Comparison of ENCODE assay signal across 18 cellular contexts in the genomic region with DNA sequence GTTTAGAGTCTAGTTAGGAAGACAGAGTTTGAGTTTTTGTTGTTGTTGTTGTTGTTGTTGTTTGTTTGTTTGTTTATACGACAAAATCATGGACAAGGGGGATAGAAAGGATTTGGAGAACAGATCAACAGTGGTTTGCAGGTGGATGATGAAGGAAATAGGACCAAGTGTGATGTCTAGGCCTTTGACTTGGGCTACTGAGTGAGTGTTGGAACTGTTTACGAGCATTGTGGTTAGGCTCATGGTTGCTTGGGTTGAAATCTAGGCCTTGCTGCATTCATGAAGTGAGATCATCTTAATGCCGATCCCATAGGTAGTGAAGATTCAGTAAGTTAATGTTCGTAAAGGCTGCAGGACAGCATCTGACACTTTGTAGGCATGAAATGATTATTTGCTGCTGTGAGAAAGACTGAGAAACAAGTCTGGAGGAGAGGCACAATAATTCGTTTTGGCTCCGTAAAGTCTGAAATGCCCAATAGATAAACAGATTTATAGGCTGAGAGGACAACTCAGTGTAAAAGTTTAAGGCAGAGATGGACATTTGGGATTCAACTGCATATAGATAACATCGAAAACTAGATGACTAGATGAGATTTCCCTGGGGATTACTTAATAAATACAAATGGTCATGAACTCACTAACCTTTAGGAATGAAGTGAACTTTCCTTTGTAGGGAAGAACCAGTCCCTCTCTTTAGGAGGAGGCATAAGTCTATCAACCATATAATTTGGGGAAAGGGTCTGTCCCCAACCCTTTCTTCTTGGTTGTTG.
DNase-seq lines count a peak whose midpoint lies in the region; ATAC-seq and TF ChIP-seq lines count a peak whose summit lies in the region.
"Had no signal": no experiment of that assay in that cellular context is flagged by ENCODE, and none has a peak within 500 bp of the region (broad histone marks: within the 10 kb centered on the region; RNA-seq: fewer than 3 reads in every experiment).

No MANE protein-coding gene starts in this region.

- CTCF ChIA-PET in HCT116 (lab: Charles Lee), result no interaction called here

- no peak for TF ChIP-seq RAD21 in HCT116 (IDR thresholded peaks at IDR 0.05; ENCODE audit: low read depth)

- H3K9me2 ChIP-seq in HCT116 (ENCODE audit: insufficient read depth) (no peaks in the 10 kb centered on the region), hepatocyte (replicated peaks; ENCODE audit: insufficient read depth) (no peaks in the 10 kb centered on the region), MM.1S (replicated peaks; ENCODE audit: insufficient read depth, low read length) (no peaks in the 10 kb centered on the region)

- H3K79me2 ChIP-seq in HCT116 (ENCODE audit: insufficient read depth, low read length), result no peaks in the 10 kb centered on the region
- H3K79me2 ChIP-seq in hepatocyte, result no peaks in the 10 kb centered on the region
- no peaks in the 10 kb centered on the region for H3K79me2 ChIP-seq in MM.1S (ENCODE audit: low read length)

- ATAC-seq in HCT116 (no peak), gastrocnemius medialis (peak; percentile 29 to 42), GM18517 (IDR thresholded peaks at IDR 0.05; ENCODE audit: unreplicated experiment) (no peak), SK-N-SH treated with all-trans-retinoic acid at 6 μM for 48 hours (no peak)
- ATAC-seq: CD8-positive, alpha-beta T cell had no signal

- no peak for DNase-seq in HCT116 (ENCODE audit: low read depth, low spot score)
- peak; percentile 24 for DNase-seq in NB4 (ENCODE audit: low read depth)
- no peak for DNase-seq in hepatocyte (ENCODE audit: low spot score)
- no peak for DNase-seq in gastrocnemius medialis
- DNase-seq in MM.1S, result no peak
- no peak for DNase-seq in NCI-H774 (lab: John Stamatoyannopoulos, UW)
- DNase-seq: CD8-positive, alpha-beta T cell; MG63; NCI-H1092 treated with DMSO at 0.1 percent for 48 hours; NCI-H146; NCI-H2081; SHP77 treated with DMSO at 0.1 percent for 48 hours; T-helper 1 cell had no signal

- H3K4me1 ChIP-seq in HCT116 (ENCODE audit: control insufficient read depth in 1 of 2, insufficient read depth in 2 of 2, low read length in 2 of 2) (no peaks in the 10 kb centered on the region), hepatocyte (ENCODE audit: insufficient read depth) (peaks cover 24% of the 10 kb centered on the region), gastrocnemius medialis (peaks cover 61 to 62% of the 10 kb centered on the region in 2 donors), MM.1S (ENCODE audit: low read length) (no peaks in the 10 kb centered on the region)

- POLR2A ChIA-PET in HCT116 (lab: Charles Lee), result no interaction called here

- H3K4me3 ChIP-seq in HCT116 (replicated peaks in 1 of 2; ENCODE audit: low read depth in 1 of 2, low read length in 2 of 2) (no peak overlapping the region), NB4 (ENCODE audit: low read depth, low read length) (no peak overlapping the region), hepatocyte (no peak overlapping the region), gastrocnemius medialis (no peak overlapping the region), MM.1S (ENCODE audit: low read length) (no peak overlapping the region)
- H3K4me3 ChIP-seq: BLaER1, HAP-1, MG63 had no signal

- no peak for TF ChIP-seq POLR2A in HCT116 (IDR thresholded peaks at IDR 0.05; ENCODE audit: borderline replicate concordance, extremely low read depth, insufficient read depth, insufficient read length)
- TF ChIP-seq POLR2A in NB4 (IDR thresholded peaks at IDR 0.05; ENCODE audit: extremely low read depth, insufficient read length), result no peak
- TF ChIP-seq POLR2A in gastrocnemius medialis (IDR thresholded peaks at IDR 0.05), result no peak

- RAD21 ChIA-PET in HCT116 (lab: Charles Lee; ENCODE audit: low non-redundant PET in 1 of 2, low total read pairs in 2 of 2, uncharacterized antibody in 2 of 2, unreplicated experiment in 2 of 2), result no interaction called here

- H3K36me3 ChIP-seq in HCT116 (ENCODE audit: control insufficient read depth in 1 of 2, insufficient read depth in 2 of 2, low read length in 2 of 2) (no peaks in the 10 kb centered on the region), hepatocyte (replicated peaks; ENCODE audit: insufficient read depth, low read depth) (no peaks in the 10 kb centered on the region), gastrocnemius medialis (no peaks in the 10 kb centered on the region), MM.1S (replicated peaks; ENCODE audit: insufficient read depth, low read length) (no peaks in the 10 kb centered on the region)
- H3K36me3 ChIP-seq: BLaER1, HAP-1, MG63 had no signal

- 76% methylated on average over 7 of the region's 7 CpGs for WGBS in hepatocyte (ENCODE audit: low lambda C conversion rate, missing lambda C conversion rate)

- H2AFZ ChIP-seq in HCT116 (ENCODE audit: low read depth, low read length, poor library complexity, severe bottlenecking) (no peak overlapping the region), hepatocyte (no peak overlapping the region), MM.1S (ENCODE audit: low read length) (no peak overlapping the region)

- H3K4me2 ChIP-seq in HCT116 (ENCODE audit: low read length), result no peak overlapping the region
- H3K4me2 ChIP-seq in hepatocyte, result no peak overlapping the region
- H3K4me2 ChIP-seq in MM.1S (ENCODE audit: low read depth, low read length), result no peak overlapping the region
- H3K4me2 ChIP-seq: BLaER1, KMS-11 had no signal

- BruUV-seq in HCT116 (replicated peaks; lab: Mats Ljungman, UMichigan), result TSS peak; percentile 9

- no peak overlapping the region for H3K27ac ChIP-seq in HCT116 (ENCODE audit: low read depth, low read length)
- H3K27ac ChIP-seq in hepatocyte, result peak overlapping the region; percentile 49
- H3K27ac ChIP-seq in gastrocnemius medialis, result peak overlapping the region; percentile 63 to 82 (median 76)
- no peak overlapping the region for H3K27ac ChIP-seq in MM.1S (ENCODE audit: low read length)
- H3K27ac ChIP-seq: BLaER1, KMS-11 had no signal

- no peaks in the 10 kb centered on the region for H3F3A ChIP-seq in MM.1S (ENCODE audit: insufficient read depth, low read length)

- in situ Hi-C loops in gastrocnemius medialis (cut with MboI; ENCODE audit: low sequenced_read_pairs in 4 of 4), result no loop called here

- H3K27me3 ChIP-seq in HCT116 (ENCODE audit: insufficient read depth, low read length), result no peaks in the 10 kb centered on the region
- H3K27me3 ChIP-seq in hepatocyte, result no peaks in the 10 kb centered on the region
- H3K27me3 ChIP-seq in gastrocnemius medialis, result no peaks in the 10 kb centered on the region
- H3K27me3 ChIP-seq in MM.1S (replicated peaks; ENCODE audit: insufficient read depth, low read length), result no peaks in the 10 kb centered on the region
- H3K27me3 ChIP-seq: BLaER1, MG63 had no signal

- no peaks in the 10 kb centered on the region for H4K20me1 ChIP-seq in HCT116 (ENCODE audit: insufficient read depth)
- no peaks in the 10 kb centered on the region for H4K20me1 ChIP-seq in hepatocyte (ENCODE audit: insufficient read depth, poor library complexity, severe bottlenecking)
- no peaks in the 10 kb centered on the region for H4K20me1 ChIP-seq in MM.1S (ENCODE audit: insufficient read depth, low read length)
- H4K20me1 ChIP-seq: BLaER1 had no signal

- no peak overlapping the region for H3K9ac ChIP-seq in HCT116 (ENCODE audit: low read length)
- H3K9ac ChIP-seq in MM.1S (ENCODE audit: low read length), result no peak overlapping the region
- H3K9ac ChIP-seq: BLaER1, KMS-11 had no signal

- intact Hi-C loops in HCT116 (cut with micrococcal nuclease), result no loop called here
- intact Hi-C loops in gastrocnemius medialis (cut with DNase I; ENCODE audit: low total_unique reads), result loop anchor here (5.0 kb wide), 1 partner anchor 61 kb away; no protein-coding TSS in a partner anchor

- no peaks in the 10 kb centered on the region for H3K9me3 ChIP-seq in HCT116 (ENCODE audit: control insufficient read depth in 1 of 2, insufficient read depth in 1 of 2, low read depth in 1 of 2, low read length in 2 of 2)
- H3K9me3 ChIP-seq in hepatocyte (ENCODE audit: low read depth), result no peaks in the 10 kb centered on the region
- no peaks in the 10 kb centered on the region for H3K9me3 ChIP-seq in gastrocnemius medialis
- no peaks in the 10 kb centered on the region for H3K9me3 ChIP-seq in MM.1S (replicated peaks; ENCODE audit: insufficient read depth, low read length)
- H3K9me3 ChIP-seq: BLaER1, HAP-1 had no signal

- TF ChIP-seq CTCF in HCT116 (IDR thresholded peaks at IDR 0.05 in 2 of 3, conservative IDR thresholded peaks at IDR 0.05 in 1 of 3; ENCODE audit: borderline replicate concordance in 1 of 3, insufficient read depth in 1 of 3, low read depth in 2 of 3, low read length in 2 of 3), result no peak
- no peak for TF ChIP-seq CTCF in NB4 (IDR thresholded peaks at IDR 0.05; ENCODE audit: low read depth, low read length)
- TF ChIP-seq CTCF in hepatocyte (IDR thresholded peaks at IDR 0.05; ENCODE audit: poor library complexity), result no peak
- TF ChIP-seq CTCF in gastrocnemius medialis (IDR thresholded peaks at IDR 0.05 in 4 of 5, conservative IDR thresholded peaks at IDR 0.05 in 1 of 5), result no peak
- no peak for TF ChIP-seq CTCF in MM.1S (IDR thresholded peaks at IDR 0.05; ENCODE audit: low read length)

TF ChIP-seq in HCT116, 20 proteins besides CTCF, POLR2A, EP300 and RAD21 (continues in another document):
- TF ChIP-seq SP1 (IDR thresholded peaks at IDR 0.05; ENCODE audit: low read depth) (no peak), CBX3 (IDR thresholded peaks at IDR 0.05; ENCODE audit: low read depth) (no peak), EGR1 (IDR thresholded peaks at IDR 0.05; ENCODE audit: low read depth) (no peak), POLR2AphosphoS5 (IDR thresholded peaks at IDR 0.05; ENCODE audit: low read depth, low read length) (no peak), SIN3A (IDR thresholded peaks at IDR 0.05; ENCODE audit: low read depth) (no peak)

TF ChIP-seq in SK-N-SH treated with all-trans-retinoic acid at 6 μM for 48 hours, 23 proteins besides CTCF, POLR2A, EP300 and RAD21 (continues in another document):
- TF ChIP-seq ZNF70 (CRISPR knock-in tag; IDR thresholded peaks at IDR 0.05) (no peak), TOX (CRISPR knock-in tag; IDR thresholded peaks at IDR 0.05; ENCODE audit: borderline replicate concordance) (no peak), ZFP3 (CRISPR knock-in tag; IDR thresholded peaks at IDR 0.05) (no peak), OSR1 (CRISPR knock-in tag; IDR thresholded peaks at IDR 0.05) (no peak)
- TF ChIP-seq, protein P1, sequence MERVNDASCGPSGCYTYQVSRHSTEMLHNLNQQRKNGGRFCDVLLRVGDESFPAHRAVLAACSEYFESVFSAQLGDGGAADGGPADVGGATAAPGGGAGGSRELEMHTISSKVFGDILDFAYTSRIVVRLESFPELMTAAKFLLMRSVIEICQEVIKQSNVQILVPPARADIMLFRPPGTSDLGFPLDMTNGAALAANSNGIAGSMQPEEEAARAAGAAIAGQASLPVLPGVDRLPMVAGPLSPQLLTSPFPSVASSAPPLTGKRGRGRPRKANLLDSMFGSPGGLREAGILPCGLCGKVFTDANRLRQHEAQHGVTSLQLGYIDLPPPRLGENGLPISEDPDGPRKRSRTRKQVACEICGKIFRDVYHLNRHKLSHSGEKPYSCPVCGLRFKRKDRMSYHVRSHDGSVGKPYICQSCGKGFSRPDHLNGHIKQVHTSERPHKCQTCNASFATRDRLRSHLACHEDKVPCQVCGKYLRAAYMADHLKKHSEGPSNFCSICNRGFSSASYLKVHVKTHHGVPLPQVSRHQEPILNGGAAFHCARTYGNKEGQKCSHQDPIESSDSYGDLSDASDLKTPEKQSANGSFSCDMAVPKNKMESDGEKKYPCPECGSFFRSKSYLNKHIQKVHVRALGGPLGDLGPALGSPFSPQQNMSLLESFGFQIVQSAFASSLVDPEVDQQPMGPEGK (CRISPR knock-in tag; IDR thresholded peaks at IDR 0.05; ENCODE audit: borderline replicate concordance), result no peak

Comparison
In these comparisons a context has a peak if more than half of its experiments do, and no peak if none do; other contexts are left out.
1. ATAC-seq: peak in gastrocnemius medialis (2 of 2); none in HCT116 (single experiment), GM18517 (single experiment) and SK-N-SH treated with all-trans-retinoic acid at 6 μM for 48 hours (single experiment).
2. H3K27ac ChIP-seq: peak in hepatocyte (single experiment) and gastrocnemius medialis (4 of 4); none in HCT116 (single experiment) and MM.1S (single experiment).